ENCODE assay signal across 18 cellular contexts in the genomic region with DNA sequence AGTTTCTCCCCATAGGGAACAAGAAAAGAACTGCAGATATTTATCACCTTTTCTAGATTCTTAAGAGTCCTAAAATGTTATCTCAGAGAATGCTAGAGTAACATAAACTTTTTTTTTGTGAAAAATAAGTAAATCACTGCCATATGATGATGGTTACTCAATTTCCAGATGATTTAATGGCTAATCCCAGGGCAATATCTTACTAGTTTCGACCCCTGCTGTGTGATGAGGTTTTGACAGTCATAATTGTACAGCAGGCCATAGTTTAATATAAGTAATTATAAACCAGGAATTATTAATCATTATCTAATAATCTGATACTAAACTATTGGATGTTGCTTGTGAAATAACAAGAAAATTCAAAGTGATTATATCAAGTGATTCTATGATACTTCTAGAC.
"Had no signal": no experiment of that assay in that cellular context is flagged by ENCODE, and none has a peak within 500 bp of the region (broad histone marks: within the 10 kb centered on the region; RNA-seq: fewer than 3 reads in every experiment).

No MANE protein-coding gene starts in this region.

- H3K27ac ChIP-seq: epithelial cell of prostate, gastroesophageal sphincter, tibial artery, vagina had no signal

- H3K9me3 ChIP-seq: gastroesophageal sphincter, tibial artery, vagina had no signal

- H3K27me3 ChIP-seq: gastroesophageal sphincter, tibial artery, vagina had no signal

- H3K4me1 ChIP-seq: tibial artery had no signal

- ATAC-seq: activated CD8-positive, alpha-beta T cell treated with anti-CD3 and anti-CD28 coated beads, Interleukin-2, amount 10 ng/mL, durations not matched to agents 7 days and 5 days; effector memory CD8-positive, alpha-beta T cell had no signal

- H3K36me3 ChIP-seq: gastroesophageal sphincter, tibial artery, vagina had no signal

- DNase-seq: activated B cell treated with CpG ODN at 0.5 μM for 24 hours; activated CD4-positive, alpha-beta T cell treated with anti-CD3 and anti-CD28 coated beads for 48 hours; activated CD8-positive, alpha-beta memory T cell treated with anti-CD3 and anti-CD28 coated beads, Interleukin-2, amount 50 U/mL, for 4 hours; activated CD8-positive, alpha-beta T cell treated with anti-CD3 and anti-CD28 coated beads, Interleukin-2, amount 10 ng/mL, durations not matched to agents 7 days and 5 days; activated naive CD8-positive, alpha-beta T cell treated with anti-CD3 and anti-CD28 coated beads for 36 hours; activated T-cell treated with anti-CD3 and anti-CD28 coated beads, Interleukin-2, amount 50 U/mL, for 48 hours; anterior cingulate cortex; effector memory CD8-positive, alpha-beta T cell; naive B cell; retina; stimulated activated CD4-positive, alpha-beta T cell treated with anti-CD3 and anti-CD28 coated beads, Interleukin-15, amount 100 ng/mL, for 24 hours; stimulated activated CD4-positive, alpha-beta T cell treated with anti-CD3 and anti-CD28 coated beads, Interleukin-4, amount 100 ng/mL, for 24 hours; stimulated activated naive CD4-positive, alpha-beta T cell; tibial artery had no signal

- H3K4me3 ChIP-seq: gastroesophageal sphincter, lung, tibial artery, vagina had no signal
